ENCODE assay signal across 8 cellular contexts in the genomic region with DNA sequence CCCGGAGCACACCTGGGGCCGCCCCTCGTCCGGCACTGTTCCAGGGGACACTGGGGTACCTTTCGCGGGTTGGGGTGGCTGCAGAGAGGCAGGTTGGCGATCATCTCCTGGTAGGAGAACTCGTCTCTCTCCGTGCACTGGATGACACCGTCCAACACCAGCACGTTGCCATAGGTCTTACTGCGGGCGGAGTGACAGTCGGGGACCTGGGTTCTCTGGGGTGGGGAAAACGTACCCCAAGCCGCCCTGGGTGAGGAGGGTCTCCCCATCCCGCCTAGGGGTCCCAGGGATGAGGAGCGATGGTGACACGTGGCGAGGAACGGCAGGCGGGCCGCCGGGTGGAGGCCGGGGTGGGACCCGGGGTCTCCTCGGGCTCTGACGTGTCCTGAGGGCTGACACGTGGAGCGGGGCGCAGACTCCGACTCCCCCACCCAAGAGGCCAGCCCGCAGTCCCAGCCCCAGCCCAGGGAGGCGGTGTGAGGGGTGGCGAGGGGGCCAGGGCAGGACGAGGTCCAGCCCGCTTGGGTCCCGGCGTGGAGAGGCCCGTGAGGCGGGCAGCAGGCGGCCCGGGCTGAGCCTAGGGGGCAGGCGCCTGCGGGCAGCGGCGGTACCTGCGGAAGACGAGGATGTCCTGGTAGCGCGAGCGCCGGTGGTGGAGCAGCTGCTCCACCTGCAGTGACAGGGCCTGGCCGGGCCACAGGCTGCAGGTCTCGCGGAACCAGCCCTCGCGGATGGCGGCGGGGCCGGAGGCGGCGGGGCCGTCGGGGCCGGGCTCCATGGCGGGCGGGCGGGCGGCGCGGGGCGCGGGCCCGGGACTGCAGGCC. TPM values are rescaled to one million over a fixed set of nuclear protein-coding genes. Genes with fewer than 3 reads are reported as not detected.
DNase-seq lines count a peak whose midpoint lies in the region; ATAC-seq and TF ChIP-seq lines count a peak whose summit lies in the region.

No MANE protein-coding gene starts in this region.

- peak overlapping the region; percentile 93 to 97 for H3K4me3 Mint-ChIP-seq in CD14-positive monocyte
- peak overlapping the region; percentile 92 for H3K4me3 Mint-ChIP-seq in stimulated activated memory B cell treated with anti-CD40 and anti-IgM and Interleukin-4, amounts not matched to agents 10 μg/mL and 1 μg/mL and 100 μg/mL, for 72 hours

- intact Hi-C loops in CD14-positive monocyte (cut with micrococcal nuclease), result loop anchor here in 1 of 2 donors (2.0 kb wide), 1 partner anchor 45 kb away; no protein-coding TSS in a partner anchor

- H3K27ac Mint-ChIP-seq in CD14-positive monocyte, result peak overlapping the region in 6 of 7 donors; percentile 46 to 90 (median 76)
- peak overlapping the region; percentile 89 for H3K27ac Mint-ChIP-seq in stimulated activated memory B cell treated with anti-CD40 and anti-IgM and Interleukin-4, amounts not matched to agents 10 μg/mL and 1 μg/mL and 100 μg/mL, for 72 hours

- peak overlapping the region; percentile 81 for H3K4me3 ChIP-seq in iPS-18c (ENCODE audit: insufficient read depth, low read depth, low read length)

- DNase-seq in CD14-positive monocyte (ENCODE audit: low spot score), result no peak
- peak; percentile 30 for DNase-seq in HT-29 (ENCODE audit: low spot score)
- peak; percentile 23 for DNase-seq in activated T-helper 9 cell treated with anti-CD3 and anti-CD28 coated beads, Interleukin-2, amount 50 U/mL, for 16 hours (ENCODE audit: low read depth)
- no peak for DNase-seq in activated effector memory CD4-positive, alpha-beta T cell treated with anti-CD3 and anti-CD28 coated beads, Interleukin-2, amount 50 U/mL, for 16 hours
- no peak for DNase-seq in RPMI8226

- H3K9me3 Mint-ChIP-seq in CD14-positive monocyte, result peaks cover 0 to 3% (median 0%) of the 10 kb centered on the region in 7 donors
- H3K9me3 Mint-ChIP-seq in stimulated activated memory B cell treated with anti-CD40 and anti-IgM and Interleukin-4, amounts not matched to agents 10 μg/mL and 1 μg/mL and 100 μg/mL, for 72 hours, result no peaks in the 10 kb centered on the region

- peaks cover 3% of the 10 kb centered on the region for H3K9me3 ChIP-seq in iPS-18c (ENCODE audit: control insufficient read depth, insufficient read depth, low read length)

- H3K27me3 Mint-ChIP-seq in CD14-positive monocyte (ENCODE audit: low read depth in 3 of 3), result no peaks in the 10 kb centered on the region
- H3K27me3 Mint-ChIP-seq in stimulated activated memory B cell treated with anti-CD40 and anti-IgM and Interleukin-4, amounts not matched to agents 10 μg/mL and 1 μg/mL and 100 μg/mL, for 72 hours, result no peaks in the 10 kb centered on the region

- peaks cover 21% of the 10 kb centered on the region for H3K4me1 Mint-ChIP-seq in CD14-positive monocyte
- peaks cover 52% of the 10 kb centered on the region for H3K4me1 Mint-ChIP-seq in stimulated activated memory B cell treated with anti-CD40 and anti-IgM and Interleukin-4, amounts not matched to agents 10 μg/mL and 1 μg/mL and 100 μg/mL, for 72 hours

- peaks cover 21 to 49% of the 10 kb centered on the region in 2 donors for H3K36me3 Mint-ChIP-seq in CD14-positive monocyte
- peaks cover 27% of the 10 kb centered on the region for H3K36me3 Mint-ChIP-seq in stimulated activated memory B cell treated with anti-CD40 and anti-IgM and Interleukin-4, amounts not matched to agents 10 μg/mL and 1 μg/mL and 100 μg/mL, for 72 hours

- TF ChIP-seq CTCF in CD14-positive monocyte (IDR thresholded peaks at IDR 0.05), result no peak

- peak; percentile 21 for ATAC-seq in GM19351 (IDR thresholded peaks at IDR 0.05; ENCODE audit: unreplicated experiment)
- ATAC-seq in stimulated activated memory B cell treated with anti-CD40 and anti-IgM and Interleukin-4, amounts not matched to agents 10 μg/mL and 1 μg/mL and 100 μg/mL, for 72 hours, result peak; percentile 10

RNA-seq across cellular contexts. Expression of a gene that starts 0.4 kb away (rescaled TPM):
- polyA plus RNA-seq in CD14-positive monocyte, result 10 to 100 TPM; 23.2 to 37.6 TPM
- total RNA-seq in HT-29 (2014; rRNA removed; shearing (Covaris generic)), result 46.6 and 70.7 TPM in 2 replicates

RNA-seq across cellular contexts. Expression of a gene that starts 12.3 kb away (rescaled TPM):
- not detected for polyA plus RNA-seq in CD14-positive monocyte
- 0.18 TPM in 1 of 2 replicates, not detected in the other for total RNA-seq in HT-29 (2014; rRNA removed; shearing (Covaris generic))

RNA-seq across cellular contexts. Expression of a gene that starts 40.3 kb away (rescaled TPM):
- polyA plus RNA-seq in CD14-positive monocyte, result 10 to 100 TPM; 24.0 to 27.4 TPM
- total RNA-seq in HT-29 (2014; rRNA removed; shearing (Covaris generic)), result 47.6 and 50.5 TPM in 2 replicates

RNA-seq across cellular contexts. Expression of a gene that starts 46.9 kb away (rescaled TPM):
- 10 to 100 TPM; 49.4 to 61.4 TPM for polyA plus RNA-seq in CD14-positive monocyte
- 55.7 and 59.7 TPM in 2 replicates for total RNA-seq in HT-29 (2014; rRNA removed; shearing (Covaris generic))

Comparison
In these comparisons a context has a peak if more than half of its experiments do, and no peak if none do; other contexts are left out.
1. DNase-seq: peak in HT-29 (single experiment) and activated T-helper 9 cell treated with anti-CD3 and anti-CD28 coated beads, Interleukin-2, amount 50 U/mL, for 16 hours (single experiment); none in CD14-positive monocyte (single experiment), activated effector memory CD4-positive, alpha-beta T cell treated with anti-CD3 and anti-CD28 coated beads, Interleukin-2, amount 50 U/mL, for 16 hours (single experiment) and RPMI8226 (single experiment).